ENCODE assay signal across 8 cellular contexts in genomic region chr5:127029513-127030258, GRCh38. TPM values are rescaled to one million over a fixed set of nuclear protein-coding genes. Genes with fewer than 3 reads are reported as not detected.
DNase-seq lines count a peak whose midpoint lies in the region; ATAC-seq and TF ChIP-seq lines count a peak whose summit lies in the region.

No MANE protein-coding gene starts in this region.

- H3K4me1 Mint-ChIP-seq in activated CD4-positive, alpha-beta T cell treated with anti-CD3 and anti-CD28 coated beads for 36 hours, result peaks cover 18% of the 10 kb centered on the region

- no peaks in the 10 kb centered on the region for H3K9me3 Mint-ChIP-seq in activated CD4-positive, alpha-beta T cell treated with anti-CD3 and anti-CD28 coated beads for 36 hours (ENCODE audit: low read depth)

- H3K4me3 Mint-ChIP-seq in activated CD4-positive, alpha-beta T cell treated with anti-CD3 and anti-CD28 coated beads for 36 hours, result peak overlapping the region; percentile 83

- CTCF ChIA-PET in activated CD4-positive, alpha-beta T cell treated with anti-CD3 and anti-CD28 coated beads for 36 hours (lab: Charles Lee), result interaction anchor here (0.5 to 1.8 kb wide), 4 partner anchors 12 to 429 kb away, joined by 3 to 6 read pairs (median 4); partner anchors contain the start of gene PHAX

- TF ChIP-seq CTCF in coronary artery (IDR thresholded peaks at IDR 0.05), result peak; percentile 23

- intact Hi-C loops in activated CD4-positive, alpha-beta T cell treated with anti-CD3 and anti-CD28 coated beads for 36 hours (cut with DNase I, micrococcal nuclease), result loop anchor here (1.0 to 10.0 kb wide), 15 partner anchors 41 to 1053 kb away; partner anchors contain the start of genes C5orf63 (in 2 of the 2), LMNB1 (in 1 of the 2), PHAX (in 1 of the 2) and PRRC1 (in 1 of the 2)

- POLR2A ChIA-PET in activated CD4-positive, alpha-beta T cell treated with anti-CD3 and anti-CD28 coated beads for 36 hours (lab: Charles Lee), result no interaction called here

- no peaks in the 10 kb centered on the region for H3K36me3 Mint-ChIP-seq in activated CD4-positive, alpha-beta T cell treated with anti-CD3 and anti-CD28 coated beads for 36 hours (ENCODE audit: low read depth)

- peak; percentile 40 to 85 (median 77) for DNase-seq in NCI-H1417 (lab: John Stamatoyannopoulos, UW)
- DNase-seq in NCI-H1417 treated with DMSO at 0.1 percent for 48 hours (lab: John Stamatoyannopoulos, UW), result no peak
- DNase-seq in NCI-H226, result peak; percentile 73
- DNase-seq in activated CD4-positive, alpha-beta T cell treated with anti-CD3 and anti-CD28 coated beads for 36 hours, result peak; percentile 75
- DNase-seq in coronary artery (ENCODE audit: low spot score), result no peak
- DNase-seq in left kidney (ENCODE audit: low read depth, low spot score), result peak; percentile 89
- peak; percentile 38 to 43 for DNase-seq in stimulated activated CD4-positive, alpha-beta T cell treated with anti-CD3 and anti-CD28 coated beads, Interleukin-4, amount 100 ng/mL, for 48 hours (ENCODE audit: low read depth in 2 of 2)

- no peaks in the 10 kb centered on the region for H3K27me3 Mint-ChIP-seq in activated CD4-positive, alpha-beta T cell treated with anti-CD3 and anti-CD28 coated beads for 36 hours

- no peak overlapping the region for H3K27ac Mint-ChIP-seq in activated CD4-positive, alpha-beta T cell treated with anti-CD3 and anti-CD28 coated beads for 36 hours

- peak; percentile 19 for ATAC-seq in HG02973 (IDR thresholded peaks at IDR 0.05; ENCODE audit: unreplicated experiment)
- ATAC-seq in activated CD4-positive, alpha-beta T cell treated with anti-CD3 and anti-CD28 coated beads for 36 hours, result peak; percentile 40

- H3K27ac ChIP-seq in coronary artery, result peak overlapping the region; percentile 79 to 96

- H3K4me3 ChIP-seq in coronary artery, result peak overlapping the region; percentile 94

RNA-seq across cellular contexts. Expression of gene MARCHF3, which starts 0.7 kb away (rescaled TPM):
- total RNA-seq in activated CD4-positive, alpha-beta T cell treated with anti-CD3 and anti-CD28 coated beads for 36 hours, result 1 to 10 TPM; 3.6 to 4.2 TPM

RNA-seq across cellular contexts. Expression of gene C5orf63, which starts 43.6 kb away (rescaled TPM):
- total RNA-seq in activated CD4-positive, alpha-beta T cell treated with anti-CD3 and anti-CD28 coated beads for 36 hours, result 10 to 100 TPM; 12.0 to 14.2 TPM

Comparison
In these comparisons a context has a peak if more than half of its experiments do, and no peak if none do; other contexts are left out.
1. DNase-seq: peak in NCI-H1417 (3 of 3), NCI-H226 (single experiment), activated CD4-positive, alpha-beta T cell treated with anti-CD3 and anti-CD28 coated beads for 36 hours (single experiment), left kidney (single experiment) and stimulated activated CD4-positive, alpha-beta T cell treated with anti-CD3 and anti-CD28 coated beads, Interleukin-4, amount 100 ng/mL, for 48 hours (2 of 2); none in NCI-H1417 treated with DMSO at 0.1 percent for 48 hours (single experiment) and coronary artery (single experiment).